In the genomic region with DNA sequence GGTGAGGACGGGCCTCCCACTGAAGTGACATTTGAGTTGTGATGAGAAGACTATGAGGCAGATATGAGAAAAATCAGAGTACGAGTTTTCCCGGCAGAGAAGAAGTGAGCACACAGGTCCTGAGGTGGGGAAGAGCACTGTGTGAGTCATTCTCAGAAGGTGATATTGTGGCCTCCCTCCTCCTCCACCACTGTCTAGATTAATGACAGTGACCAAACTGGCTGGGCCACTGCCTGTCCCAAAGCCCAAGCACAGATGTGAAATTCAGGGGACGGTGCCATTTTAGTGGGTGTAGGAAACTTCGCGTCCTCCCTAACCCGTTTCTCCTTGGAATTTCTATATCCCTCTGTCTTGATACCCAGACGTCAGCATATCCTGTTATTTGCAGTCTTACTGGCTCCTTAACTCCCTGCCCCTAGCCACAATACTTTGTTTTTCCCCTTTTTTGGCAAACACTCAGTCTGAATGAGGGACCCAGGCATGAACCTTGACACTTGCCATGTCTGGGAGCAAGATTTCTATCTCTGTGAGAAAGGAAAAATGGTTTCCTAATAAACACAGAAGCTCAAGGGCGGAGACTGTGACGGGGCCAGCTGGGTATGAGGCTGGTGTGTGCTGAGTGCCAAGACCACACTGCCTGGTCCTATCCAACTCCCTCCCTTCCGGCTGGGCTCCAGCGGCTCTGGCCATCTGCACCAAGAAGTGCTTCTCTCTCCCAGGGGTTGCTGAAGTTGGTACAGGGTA, we compare ENCODE assay signal across 10 cellular contexts. TPM values are rescaled to one million over a fixed set of nuclear protein-coding genes. Genes with fewer than 3 reads are reported as not detected.
DNase-seq lines count a peak whose midpoint lies in the region; ATAC-seq and TF ChIP-seq lines count a peak whose summit lies in the region.
"Had no signal": no experiment of that assay in that cellular context is flagged by ENCODE, and none has a peak within 500 bp of the region (broad histone marks: within the 10 kb centered on the region; RNA-seq: fewer than 3 reads in every experiment).

No MANE protein-coding gene starts in this region.

- no peaks in the 10 kb centered on the region for H3K27me3 ChIP-seq in muscle layer of duodenum (ENCODE audit: low read depth, low read length)

- H3K4me1 ChIP-seq in muscle layer of duodenum (ENCODE audit: control insufficient read depth in 1 of 2, insufficient read depth in 2 of 2, low read length in 2 of 2): peaks cover 13 to 67% of the 10 kb centered on the region in 2 donors

- no peaks in the 10 kb centered on the region for H3K36me3 ChIP-seq in muscle layer of duodenum (ENCODE audit: control insufficient read depth in 1 of 2, insufficient read depth in 2 of 2, low read length in 2 of 2)

- peak overlapping the region in 1 of 2 donors; percentile 19 for H3K4me3 ChIP-seq in muscle layer of duodenum (ENCODE audit: low read depth in 1 of 2, low read length in 2 of 2)

- peak; percentile 11 for DNase-seq in NCI-H2171 treated with DMSO at 0.1 percent for 48 hours (lab: John Stamatoyannopoulos, UW)
- no peak for DNase-seq in NCI-H2171 (lab: John Stamatoyannopoulos, UW)
- DNase-seq in fibroblast of peridontal ligament (ENCODE audit: extremely low read depth): peak; percentile 82
- peak; percentile 69 for DNase-seq in ureter (ENCODE audit: low spot score)
- no peak for DNase-seq in cerebellar nuclear complex (lab: John Stamatoyannopoulos, UW)
- no peak for DNase-seq in NCI-H1417 treated with DMSO at 0.1 percent for 48 hours (lab: John Stamatoyannopoulos, UW)
- DNase-seq: activated naive CD8-positive, alpha-beta T cell treated with anti-CD3 and anti-CD28 coated beads, Interleukin-2, amount 10 ng/mL, durations not matched to agents 7 days and 5 days; NK-92 treated with Interleukin-12 subunit alpha and Interleukin-12 subunit beta, amount 100 ng/mL, for 24 hours had no signal

- H3K27ac ChIP-seq in muscle layer of duodenum (ENCODE audit: low read length): peak overlapping the region; percentile 50

- ATAC-seq in GM18505 (IDR thresholded peaks at IDR 0.05; ENCODE audit: unreplicated experiment): no peak

- no peaks in the 10 kb centered on the region for H3K9me3 ChIP-seq in muscle layer of duodenum (ENCODE audit: control insufficient read depth in 1 of 2, low read length in 2 of 2)

- TF ChIP-seq POLR2A in GM18505 (IDR thresholded peaks at IDR 0.05; ENCODE audit: borderline replicate concordance, extremely low read depth, insufficient read depth, insufficient read length): no peak

RNA-seq across cellular contexts. Expression of gene PRICKLE2, which starts 15.2 kb away (rescaled TPM):
- total RNA-seq in ureter: 43.7 TPM
- total RNA-seq: activated naive CD8-positive, alpha-beta T cell treated with anti-CD3 and anti-CD28 coated beads, Interleukin-2, amount 10 ng/mL, durations not matched to agents 7 days and 5 days had no signal

Comparison
In these comparisons a context has a peak if more than half of its experiments do, and no peak if none do; other contexts are left out.
1. DNase-seq: peak in NCI-H2171 treated with DMSO at 0.1 percent for 48 hours (single experiment), fibroblast of peridontal ligament (single experiment) and ureter (single experiment); none in NCI-H2171 (single experiment), cerebellar nuclear complex (0 of 2) and NCI-H1417 treated with DMSO at 0.1 percent for 48 hours (single experiment).